Comparison of ENCODE assay signal across 9 cellular contexts in the genomic region with DNA sequence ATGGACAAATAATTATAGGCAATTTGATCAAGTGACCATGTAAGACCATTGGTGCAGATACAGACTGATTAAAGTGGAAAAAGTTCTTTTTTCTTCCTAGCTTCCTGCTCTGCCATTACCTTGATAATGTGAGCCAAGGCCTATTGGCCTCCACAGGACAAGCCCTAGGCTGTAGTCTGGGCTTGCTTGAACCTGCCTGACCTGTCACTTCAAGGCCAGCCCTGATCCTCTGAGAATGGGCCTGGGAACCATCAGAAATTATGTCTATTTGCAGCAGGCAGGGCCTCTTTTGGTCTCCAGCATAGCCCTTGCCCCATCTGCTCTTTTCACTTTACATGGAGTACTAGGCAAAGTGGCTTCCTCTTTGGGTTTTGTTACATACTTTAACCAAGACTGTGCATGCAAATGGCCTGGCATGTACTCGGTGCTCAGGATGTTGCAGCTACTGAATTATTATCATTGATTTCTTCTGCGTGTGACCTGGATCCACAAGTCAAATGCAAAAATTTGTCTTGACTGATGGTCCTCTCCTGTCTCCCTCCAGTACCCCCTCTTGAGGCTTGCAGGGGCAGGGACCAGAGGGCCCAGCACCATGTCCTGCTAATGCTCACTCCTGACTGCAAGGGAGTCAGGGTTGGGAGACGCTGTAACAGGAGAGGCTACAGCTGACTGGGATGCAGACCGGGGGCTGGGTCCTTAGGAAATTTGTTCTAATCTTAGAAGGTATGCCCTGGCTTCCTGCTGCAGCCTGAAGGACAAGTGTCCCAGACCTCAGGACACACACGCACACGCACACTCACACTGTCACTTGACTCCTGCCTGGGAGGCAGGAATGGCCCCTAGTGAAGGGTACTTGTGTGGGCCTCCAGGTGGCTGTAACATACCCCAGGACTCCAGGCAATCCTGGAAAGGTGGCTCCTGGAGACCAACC. TPM values are rescaled to one million over a fixed set of nuclear protein-coding genes. Genes with fewer than 3 reads are reported as not detected.
DNase-seq lines count a peak whose midpoint lies in the region; ATAC-seq and TF ChIP-seq lines count a peak whose summit lies in the region.
"Had no signal": no experiment of that assay in that cellular context is flagged by ENCODE, and none has a peak within 500 bp of the region (broad histone marks: within the 10 kb centered on the region; RNA-seq: fewer than 3 reads in every experiment).

No MANE protein-coding gene starts in this region.

- H3K27me3 Mint-ChIP-seq in osteocyte (ENCODE audit: unreplicated experiment), result peaks cover 5% of the 10 kb centered on the region

- DNase-seq in DMS79 treated with DMSO at 0.1 percent for 48 hours (lab: John Stamatoyannopoulos, UW) (peak; percentile 46), NCI-H345 (lab: John Stamatoyannopoulos, UW) (no peak), osteocyte (ENCODE audit: extremely low spot score, unreplicated experiment) (no peak)

- peak; percentile 60 for ATAC-seq in GM19397 (IDR thresholded peaks at IDR 0.05; ENCODE audit: unreplicated experiment)
- ATAC-seq in HG03354 (IDR thresholded peaks at IDR 0.05; ENCODE audit: poor library complexity, severe bottlenecking, unreplicated experiment), result peak; percentile 65
- ATAC-seq in esophagus mucosa, result peak; percentile 55
- ATAC-seq in SK-N-SH treated with all-trans-retinoic acid at 6 μM for 48 hours, result no peak; the same call in 1 of the 3 replicates
- no peak for ATAC-seq in HG03521 (IDR thresholded peaks at IDR 0.05; ENCODE audit: unreplicated experiment)

- no peak overlapping the region for H3K4me3 Mint-ChIP-seq in osteocyte (ENCODE audit: unreplicated experiment)

- H3K27ac Mint-ChIP-seq in osteocyte (ENCODE audit: unreplicated experiment), result no peak overlapping the region

- no peaks in the 10 kb centered on the region for H3K9me3 Mint-ChIP-seq in osteocyte (ENCODE audit: unreplicated experiment)

- H3K36me3 Mint-ChIP-seq in osteocyte (ENCODE audit: unreplicated experiment), result no peaks in the 10 kb centered on the region

- H3K4me1 Mint-ChIP-seq in osteocyte (ENCODE audit: unreplicated experiment), result peaks cover 10% of the 10 kb centered on the region

- no peak for TF ChIP-seq CTCF in osteocyte (IDR thresholded peaks at IDR 0.05)

TF ChIP-seq in SK-N-SH treated with all-trans-retinoic acid at 6 μM for 48 hours, 23 proteins besides CTCF, POLR2A, EP300 and RAD21:
- TF ChIP-seq OSR1 (CRISPR knock-in tag; IDR thresholded peaks at IDR 0.05), result no peak
- TF ChIP-seq ZNF8 (CRISPR knock-in tag; IDR thresholded peaks at IDR 0.05), result no peak
- TF ChIP-seq TCF4 (CRISPR knock-in tag; IDR thresholded peaks at IDR 0.05; ENCODE audit: borderline replicate concordance), result no peak
- TF ChIP-seq, protein P1, sequence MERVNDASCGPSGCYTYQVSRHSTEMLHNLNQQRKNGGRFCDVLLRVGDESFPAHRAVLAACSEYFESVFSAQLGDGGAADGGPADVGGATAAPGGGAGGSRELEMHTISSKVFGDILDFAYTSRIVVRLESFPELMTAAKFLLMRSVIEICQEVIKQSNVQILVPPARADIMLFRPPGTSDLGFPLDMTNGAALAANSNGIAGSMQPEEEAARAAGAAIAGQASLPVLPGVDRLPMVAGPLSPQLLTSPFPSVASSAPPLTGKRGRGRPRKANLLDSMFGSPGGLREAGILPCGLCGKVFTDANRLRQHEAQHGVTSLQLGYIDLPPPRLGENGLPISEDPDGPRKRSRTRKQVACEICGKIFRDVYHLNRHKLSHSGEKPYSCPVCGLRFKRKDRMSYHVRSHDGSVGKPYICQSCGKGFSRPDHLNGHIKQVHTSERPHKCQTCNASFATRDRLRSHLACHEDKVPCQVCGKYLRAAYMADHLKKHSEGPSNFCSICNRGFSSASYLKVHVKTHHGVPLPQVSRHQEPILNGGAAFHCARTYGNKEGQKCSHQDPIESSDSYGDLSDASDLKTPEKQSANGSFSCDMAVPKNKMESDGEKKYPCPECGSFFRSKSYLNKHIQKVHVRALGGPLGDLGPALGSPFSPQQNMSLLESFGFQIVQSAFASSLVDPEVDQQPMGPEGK (CRISPR knock-in tag; IDR thresholded peaks at IDR 0.05; ENCODE audit: borderline replicate concordance), result no peak
- TF ChIP-seq ZFP30 (CRISPR knock-in tag; IDR thresholded peaks at IDR 0.05), result no peak
- TF ChIP-seq ESRRG (CRISPR knock-in tag; IDR thresholded peaks at IDR 0.05), result no peak
- no peak for TF ChIP-seq ZC3H10 (CRISPR knock-in tag; IDR thresholded peaks at IDR 0.05)
- TF ChIP-seq PPARA (CRISPR knock-in tag; IDR thresholded peaks at IDR 0.05; ENCODE audit: borderline replicate concordance), result no peak
- TF ChIP-seq TOX (CRISPR knock-in tag; IDR thresholded peaks at IDR 0.05; ENCODE audit: borderline replicate concordance), result no peak
- no peak for TF ChIP-seq ISL1 (CRISPR knock-in tag; IDR thresholded peaks at IDR 0.05)
- no peak for TF ChIP-seq BACH2 (CRISPR knock-in tag; IDR thresholded peaks at IDR 0.05; ENCODE audit: borderline replicate concordance)
- TF ChIP-seq, protein P2, sequence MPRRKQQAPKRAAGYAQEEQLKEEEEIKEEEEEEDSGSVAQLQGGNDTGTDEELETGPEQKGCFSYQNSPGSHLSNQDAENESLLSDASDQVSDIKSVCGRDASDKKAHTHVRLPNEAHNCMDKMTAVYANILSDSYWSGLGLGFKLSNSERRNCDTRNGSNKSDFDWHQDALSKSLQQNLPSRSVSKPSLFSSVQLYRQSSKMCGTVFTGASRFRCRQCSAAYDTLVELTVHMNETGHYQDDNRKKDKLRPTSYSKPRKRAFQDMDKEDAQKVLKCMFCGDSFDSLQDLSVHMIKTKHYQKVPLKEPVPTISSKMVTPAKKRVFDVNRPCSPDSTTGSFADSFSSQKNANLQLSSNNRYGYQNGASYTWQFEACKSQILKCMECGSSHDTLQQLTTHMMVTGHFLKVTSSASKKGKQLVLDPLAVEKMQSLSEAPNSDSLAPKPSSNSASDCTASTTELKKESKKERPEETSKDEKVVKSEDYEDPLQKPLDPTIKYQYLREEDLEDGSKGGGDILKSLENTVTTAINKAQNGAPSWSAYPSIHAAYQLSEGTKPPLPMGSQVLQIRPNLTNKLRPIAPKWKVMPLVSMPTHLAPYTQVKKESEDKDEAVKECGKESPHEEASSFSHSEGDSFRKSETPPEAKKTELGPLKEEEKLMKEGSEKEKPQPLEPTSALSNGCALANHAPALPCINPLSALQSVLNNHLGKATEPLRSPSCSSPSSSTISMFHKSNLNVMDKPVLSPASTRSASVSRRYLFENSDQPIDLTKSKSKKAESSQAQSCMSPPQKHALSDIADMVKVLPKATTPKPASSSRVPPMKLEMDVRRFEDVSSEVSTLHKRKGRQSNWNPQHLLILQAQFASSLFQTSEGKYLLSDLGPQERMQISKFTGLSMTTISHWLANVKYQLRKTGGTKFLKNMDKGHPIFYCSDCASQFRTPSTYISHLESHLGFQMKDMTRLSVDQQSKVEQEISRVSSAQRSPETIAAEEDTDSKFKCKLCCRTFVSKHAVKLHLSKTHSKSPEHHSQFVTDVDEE (CRISPR knock-in tag; IDR thresholded peaks at IDR 0.05), result no peak
- no peak for TF ChIP-seq SNAI2 (CRISPR knock-in tag; IDR thresholded peaks at IDR 0.05)
- no peak for TF ChIP-seq ARNTL (CRISPR knock-in tag; IDR thresholded peaks at IDR 0.05; ENCODE audit: borderline replicate concordance, low read depth)
- no peak for TF ChIP-seq ZNF565 (CRISPR knock-in tag; conservative IDR thresholded peaks at IDR 0.05; ENCODE audit: low read depth)
- no peak for TF ChIP-seq GLIS3 (CRISPR knock-in tag; IDR thresholded peaks at IDR 0.05)
- TF ChIP-seq, protein P3, sequence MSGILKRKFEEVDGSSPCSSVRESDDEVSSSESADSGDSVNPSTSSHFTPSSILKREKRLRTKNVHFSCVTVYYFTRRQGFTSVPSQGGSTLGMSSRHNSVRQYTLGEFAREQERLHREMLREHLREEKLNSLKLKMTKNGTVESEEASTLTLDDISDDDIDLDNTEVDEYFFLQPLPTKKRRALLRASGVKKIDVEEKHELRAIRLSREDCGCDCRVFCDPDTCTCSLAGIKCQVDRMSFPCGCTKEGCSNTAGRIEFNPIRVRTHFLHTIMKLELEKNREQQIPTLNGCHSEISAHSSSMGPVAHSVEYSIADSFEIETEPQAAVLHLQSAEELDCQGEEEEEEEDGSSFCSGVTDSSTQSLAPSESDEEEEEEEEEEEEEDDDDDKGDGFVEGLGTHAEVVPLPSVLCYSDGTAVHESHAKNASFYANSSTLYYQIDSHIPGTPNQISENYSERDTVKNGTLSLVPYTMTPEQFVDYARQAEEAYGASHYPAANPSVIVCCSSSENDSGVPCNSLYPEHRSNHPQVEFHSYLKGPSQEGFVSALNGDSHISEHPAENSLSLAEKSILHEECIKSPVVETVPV (CRISPR knock-in tag; IDR thresholded peaks at IDR 0.05), result no peak

RNA-seq across cellular contexts. Expression of a gene that starts 39.4 kb away (rescaled TPM):
- total RNA-seq in esophagus mucosa, result 2.4 TPM
- not detected in 2 replicates for total RNA-seq in osteocyte
- total RNA-seq: SK-MEL-5 had no signal

RNA-seq across cellular contexts. Expression of a gene that starts 52.3 kb away (rescaled TPM):
- total RNA-seq in esophagus mucosa (97.5 TPM), osteocyte (147 and 155 TPM in 2 replicates)

Comparison
In these comparisons a context has a peak if more than half of its experiments do, and no peak if none do; other contexts are left out.
1. ATAC-seq: peak in GM19397 (single experiment), HG03354 (single experiment) and esophagus mucosa (single experiment); none in SK-N-SH treated with all-trans-retinoic acid at 6 μM for 48 hours (single experiment) and HG03521 (single experiment).